1 cellular context compared by ENCODE assay signal in the genomic region with DNA sequence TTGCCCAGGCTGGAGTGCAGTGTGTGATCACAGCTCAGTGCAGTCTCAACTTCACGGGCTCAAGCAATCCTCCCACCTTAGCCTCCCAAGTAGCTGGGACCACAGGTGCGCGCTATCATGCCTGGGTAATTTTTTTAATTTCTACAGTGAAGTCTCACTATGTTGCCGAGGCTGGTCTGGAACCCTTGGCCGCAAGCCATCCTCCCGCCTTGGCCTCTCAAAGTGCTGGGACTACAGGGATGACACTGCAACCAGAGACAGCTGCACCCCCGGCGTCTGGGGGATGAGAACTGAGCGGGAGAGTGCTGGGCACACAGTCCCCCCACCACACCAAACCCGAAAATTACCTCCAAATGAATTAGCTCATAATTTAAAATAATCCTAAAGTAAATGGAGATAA.
TF ChIP-seq lines count a peak whose summit lies in the region.

No MANE protein-coding gene starts in this region.

TF ChIP-seq in HepG2, 621 proteins besides CTCF, POLR2A, EP300 and RAD21:
- TF ChIP-seq, protein P1, sequence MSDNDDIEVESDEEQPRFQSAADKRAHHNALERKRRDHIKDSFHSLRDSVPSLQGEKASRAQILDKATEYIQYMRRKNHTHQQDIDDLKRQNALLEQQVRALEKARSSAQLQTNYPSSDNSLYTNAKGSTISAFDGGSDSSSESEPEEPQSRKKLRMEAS (IDR thresholded peaks at IDR 0.05): no peak
- no peak for TF ChIP-seq SNAPC2 (CRISPR knock-in tag; IDR thresholded peaks at IDR 0.05)
- TF ChIP-seq ZNF547 (CRISPR knock-in tag; IDR thresholded peaks at IDR 0.05): no peak
- TF ChIP-seq ZNF354B (CRISPR knock-in tag; IDR thresholded peaks at IDR 0.05): no peak
- TF ChIP-seq JUND (CRISPR knock-in tag; IDR thresholded peaks at IDR 0.05): no peak
- TF ChIP-seq ZNF619 (CRISPR knock-in tag; IDR thresholded peaks at IDR 0.05): no peak
- no peak for TF ChIP-seq ZNF17 (CRISPR knock-in tag; IDR thresholded peaks at IDR 0.05)
- TF ChIP-seq ZNF709 (CRISPR knock-in tag; IDR thresholded peaks at IDR 0.05): no peak
- no peak for TF ChIP-seq KDM5A (IDR thresholded peaks at IDR 0.05; ENCODE audit: borderline replicate concordance, low read length)
- TF ChIP-seq, protein P2, sequence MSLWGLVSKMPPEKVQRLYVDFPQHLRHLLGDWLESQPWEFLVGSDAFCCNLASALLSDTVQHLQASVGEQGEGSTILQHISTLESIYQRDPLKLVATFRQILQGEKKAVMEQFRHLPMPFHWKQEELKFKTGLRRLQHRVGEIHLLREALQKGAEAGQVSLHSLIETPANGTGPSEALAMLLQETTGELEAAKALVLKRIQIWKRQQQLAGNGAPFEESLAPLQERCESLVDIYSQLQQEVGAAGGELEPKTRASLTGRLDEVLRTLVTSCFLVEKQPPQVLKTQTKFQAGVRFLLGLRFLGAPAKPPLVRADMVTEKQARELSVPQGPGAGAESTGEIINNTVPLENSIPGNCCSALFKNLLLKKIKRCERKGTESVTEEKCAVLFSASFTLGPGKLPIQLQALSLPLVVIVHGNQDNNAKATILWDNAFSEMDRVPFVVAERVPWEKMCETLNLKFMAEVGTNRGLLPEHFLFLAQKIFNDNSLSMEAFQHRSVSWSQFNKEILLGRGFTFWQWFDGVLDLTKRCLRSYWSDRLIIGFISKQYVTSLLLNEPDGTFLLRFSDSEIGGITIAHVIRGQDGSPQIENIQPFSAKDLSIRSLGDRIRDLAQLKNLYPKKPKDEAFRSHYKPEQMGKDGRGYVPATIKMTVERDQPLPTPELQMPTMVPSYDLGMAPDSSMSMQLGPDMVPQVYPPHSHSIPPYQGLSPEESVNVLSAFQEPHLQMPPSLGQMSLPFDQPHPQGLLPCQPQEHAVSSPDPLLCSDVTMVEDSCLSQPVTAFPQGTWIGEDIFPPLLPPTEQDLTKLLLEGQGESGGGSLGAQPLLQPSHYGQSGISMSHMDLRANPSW (CRISPR knock-in tag; IDR thresholded peaks at IDR 0.05; ENCODE audit: borderline replicate concordance): no peak
- TF ChIP-seq ESRRA (CRISPR knock-in tag; IDR thresholded peaks at IDR 0.05; ENCODE audit: low read depth): no peak
- no peak for TF ChIP-seq ZNF782 (CRISPR knock-in tag; IDR thresholded peaks at IDR 0.05; ENCODE audit: borderline replicate concordance)
- TF ChIP-seq TAF1 (CRISPR knock-in tag; IDR thresholded peaks at IDR 0.05): no peak
- TF ChIP-seq SP140L (CRISPR knock-in tag; IDR thresholded peaks at IDR 0.05; ENCODE audit: borderline replicate concordance): no peak
- TF ChIP-seq SMC3 (IDR thresholded peaks at IDR 0.05; ENCODE audit: low read length): no peak
- TF ChIP-seq, protein P3, sequence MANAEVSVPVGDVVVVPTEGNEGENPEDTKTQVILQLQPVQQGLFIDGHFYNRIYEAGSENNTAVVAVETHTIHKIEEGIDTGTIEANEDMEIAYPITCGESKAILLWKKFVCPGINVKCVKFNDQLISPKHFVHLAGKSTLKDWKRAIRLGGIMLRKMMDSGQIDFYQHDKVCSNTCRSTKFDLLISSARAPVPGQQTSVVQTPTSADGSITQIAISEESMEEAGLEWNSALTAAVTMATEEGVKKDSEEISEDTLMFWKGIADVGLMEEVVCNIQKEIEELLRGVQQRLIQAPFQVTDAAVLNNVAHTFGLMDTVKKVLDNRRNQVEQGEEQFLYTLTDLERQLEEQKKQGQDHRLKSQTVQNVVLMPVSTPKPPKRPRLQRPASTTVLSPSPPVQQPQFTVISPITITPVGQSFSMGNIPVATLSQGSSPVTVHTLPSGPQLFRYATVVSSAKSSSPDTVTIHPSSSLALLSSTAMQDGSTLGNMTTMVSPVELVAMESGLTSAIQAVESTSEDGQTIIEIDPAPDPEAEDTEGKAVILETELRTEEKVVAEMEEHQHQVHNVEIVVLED (CRISPR knock-in tag; IDR thresholded peaks at IDR 0.05; ENCODE audit: borderline replicate concordance): no peak
- no peak for TF ChIP-seq CEBPG (CRISPR knock-in tag; IDR thresholded peaks at IDR 0.05)
